In genomic region chr1:205326812-205327466, GRCh38 we compare ENCODE assay signal across 1 cellular context.
TF ChIP-seq lines count a peak whose summit lies in the region.

No MANE protein-coding gene starts in this region.

TF ChIP-seq in K562, 482 proteins besides CTCF, POLR2A, EP300 and RAD21 (continued from another document and continues in another):
- no peak for TF ChIP-seq USF2 (CRISPR knock-in tag; IDR thresholded peaks at IDR 0.05)
- no peak for TF ChIP-seq RBFOX2 (IDR thresholded peaks at IDR 0.05; ENCODE audit: low read depth, low read length)
- no peak for TF ChIP-seq U2AF2 (optimal IDR thresholded peaks at IDR 0.05; ENCODE audit: low read depth, low read length)
- no peak for TF ChIP-seq ZNF239 (CRISPR knock-in tag; IDR thresholded peaks at IDR 0.05)
- no peak for TF ChIP-seq DACH1 (IDR thresholded peaks at IDR 0.05; ENCODE audit: partially characterized antibody)
- no peak for TF ChIP-seq KAT7 (CRISPR knock-in tag; IDR thresholded peaks at IDR 0.05; ENCODE audit: borderline replicate concordance)
- TF ChIP-seq PYGO2 (tag; IDR thresholded peaks at IDR 0.05): no peak
- TF ChIP-seq ESRRB (CRISPR knock-in tag; IDR thresholded peaks at IDR 0.05; ENCODE audit: borderline replicate concordance): no peak
- TF ChIP-seq, protein P1, sequence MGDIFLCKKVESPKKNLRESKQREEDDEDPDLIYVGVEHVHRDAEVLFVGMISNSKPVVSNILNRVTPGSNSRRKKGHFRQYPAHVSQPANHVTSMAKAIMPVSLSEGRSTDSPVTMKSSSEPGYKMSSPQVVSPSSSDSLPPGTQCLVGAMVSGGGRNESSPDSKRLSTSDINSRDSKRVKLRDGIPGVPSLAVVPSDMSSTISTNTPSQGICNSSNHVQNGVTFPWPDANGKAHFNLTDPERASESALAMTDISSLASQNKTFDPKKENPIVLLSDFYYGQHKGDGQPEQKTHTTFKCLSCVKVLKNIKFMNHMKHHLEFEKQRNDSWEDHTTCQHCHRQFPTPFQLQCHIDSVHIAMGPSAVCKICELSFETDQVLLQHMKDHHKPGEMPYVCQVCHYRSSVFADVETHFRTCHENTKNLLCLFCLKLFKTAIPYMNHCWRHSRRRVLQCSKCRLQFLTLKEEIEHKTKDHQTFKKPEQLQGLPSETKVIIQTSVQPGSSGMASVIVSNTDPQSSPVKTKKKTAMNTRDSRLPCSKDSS (IDR thresholded peaks at IDR 0.05; ENCODE audit: low read depth, partially characterized antibody): no peak
- TF ChIP-seq PHF21A (IDR thresholded peaks at IDR 0.05; ENCODE audit: borderline replicate concordance, low read depth): no peak
- TF ChIP-seq UBTF (IDR thresholded peaks at IDR 0.05; ENCODE audit: borderline replicate concordance in 1 of 2, low read depth in 2 of 2, low read length in 2 of 2): no peak
- no peak for TF ChIP-seq TAF9B (IDR thresholded peaks at IDR 0.05; ENCODE audit: partially characterized antibody)
- TF ChIP-seq MYC (IDR thresholded peaks at IDR 0.05; ENCODE audit: low read depth, low read length): 0 out of 2 replicates have a peak, but pooled peaks have one; percentile 27
- no peak for TF ChIP-seq MYC (CRISPR knock-in tag; IDR thresholded peaks at IDR 0.05; ENCODE audit: borderline replicate concordance, low read depth)
- peak; percentile 55; the same call in 1 of the 2 replicates for TF ChIP-seq CXXC5 (CRISPR knock-in tag; IDR thresholded peaks at IDR 0.05)
- no peak for TF ChIP-seq STAT6 (CRISPR knock-in tag; IDR thresholded peaks at IDR 0.05)
- TF ChIP-seq, protein P2, sequence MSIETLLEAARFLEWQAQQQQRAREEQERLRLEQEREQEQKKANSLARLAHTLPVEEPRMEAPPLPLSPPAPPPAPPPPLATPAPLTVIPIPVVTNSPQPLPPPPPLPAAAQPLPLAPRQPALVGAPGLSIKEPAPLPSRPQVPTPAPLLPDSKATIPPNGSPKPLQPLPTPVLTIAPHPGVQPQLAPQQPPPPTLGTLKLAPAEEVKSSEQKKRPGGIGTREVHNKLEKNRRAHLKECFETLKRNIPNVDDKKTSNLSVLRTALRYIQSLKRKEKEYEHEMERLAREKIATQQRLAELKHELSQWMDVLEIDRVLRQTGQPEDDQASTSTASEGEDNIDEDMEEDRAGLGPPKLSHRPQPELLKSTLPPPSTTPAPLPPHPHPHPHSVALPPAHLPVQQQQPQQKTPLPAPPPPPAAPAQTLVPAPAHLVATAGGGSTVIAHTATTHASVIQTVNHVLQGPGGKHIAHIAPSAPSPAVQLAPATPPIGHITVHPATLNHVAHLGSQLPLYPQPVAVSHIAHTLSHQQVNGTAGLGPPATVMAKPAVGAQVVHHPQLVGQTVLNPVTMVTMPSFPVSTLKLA (conservative IDR thresholded peaks at IDR 0.05): no peak
- no peak for TF ChIP-seq PRDM10 (IDR thresholded peaks at IDR 0.05; ENCODE audit: partially characterized antibody)
- TF ChIP-seq CBX3 (IDR thresholded peaks at IDR 0.05; ENCODE audit: borderline replicate concordance in 1 of 2, low read length in 2 of 2): no peak
- peak; percentile 55; the same call in 1 of the 2 replicates for TF ChIP-seq ELF2 (CRISPR knock-in tag; IDR thresholded peaks at IDR 0.05)
- no peak for TF ChIP-seq GTF2B (IDR thresholded peaks at IDR 0.05; ENCODE audit: extremely low read depth, insufficient read length)
- no peak for TF ChIP-seq ZNF12 (CRISPR knock-in tag; IDR thresholded peaks at IDR 0.05)
- TF ChIP-seq NEUROD1 (IDR thresholded peaks at IDR 0.05; ENCODE audit: borderline replicate concordance, low read depth, low read length, partially characterized antibody): no peak
- TF ChIP-seq, protein P3, sequence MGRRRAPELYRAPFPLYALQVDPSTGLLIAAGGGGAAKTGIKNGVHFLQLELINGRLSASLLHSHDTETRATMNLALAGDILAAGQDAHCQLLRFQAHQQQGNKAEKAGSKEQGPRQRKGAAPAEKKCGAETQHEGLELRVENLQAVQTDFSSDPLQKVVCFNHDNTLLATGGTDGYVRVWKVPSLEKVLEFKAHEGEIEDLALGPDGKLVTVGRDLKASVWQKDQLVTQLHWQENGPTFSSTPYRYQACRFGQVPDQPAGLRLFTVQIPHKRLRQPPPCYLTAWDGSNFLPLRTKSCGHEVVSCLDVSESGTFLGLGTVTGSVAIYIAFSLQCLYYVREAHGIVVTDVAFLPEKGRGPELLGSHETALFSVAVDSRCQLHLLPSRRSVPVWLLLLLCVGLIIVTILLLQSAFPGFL (CRISPR knock-in tag; IDR thresholded peaks at IDR 0.05): no peak
- TF ChIP-seq ZBTB9 (CRISPR knock-in tag; IDR thresholded peaks at IDR 0.05): peak; percentile 51; the same call in 1 of the 2 replicates
- no peak for TF ChIP-seq L3MBTL2 (IDR thresholded peaks at IDR 0.05)
- peak; percentile 75 for TF ChIP-seq FOSL1 (tag; conservative IDR thresholded peaks at IDR 0.05)
- TF ChIP-seq, protein P4, sequence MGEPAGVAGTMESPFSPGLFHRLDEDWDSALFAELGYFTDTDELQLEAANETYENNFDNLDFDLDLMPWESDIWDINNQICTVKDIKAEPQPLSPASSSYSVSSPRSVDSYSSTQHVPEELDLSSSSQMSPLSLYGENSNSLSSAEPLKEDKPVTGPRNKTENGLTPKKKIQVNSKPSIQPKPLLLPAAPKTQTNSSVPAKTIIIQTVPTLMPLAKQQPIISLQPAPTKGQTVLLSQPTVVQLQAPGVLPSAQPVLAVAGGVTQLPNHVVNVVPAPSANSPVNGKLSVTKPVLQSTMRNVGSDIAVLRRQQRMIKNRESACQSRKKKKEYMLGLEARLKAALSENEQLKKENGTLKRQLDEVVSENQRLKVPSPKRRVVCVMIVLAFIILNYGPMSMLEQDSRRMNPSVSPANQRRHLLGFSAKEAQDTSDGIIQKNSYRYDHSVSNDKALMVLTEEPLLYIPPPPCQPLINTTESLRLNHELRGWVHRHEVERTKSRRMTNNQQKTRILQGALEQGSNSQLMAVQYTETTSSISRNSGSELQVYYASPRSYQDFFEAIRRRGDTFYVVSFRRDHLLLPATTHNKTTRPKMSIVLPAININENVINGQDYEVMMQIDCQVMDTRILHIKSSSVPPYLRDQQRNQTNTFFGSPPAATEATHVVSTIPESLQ (CRISPR knock-in tag; IDR thresholded peaks at IDR 0.05): no peak
- TF ChIP-seq NFYB (IDR thresholded peaks at IDR 0.05; ENCODE audit: extremely low read depth, insufficient read length): no peak
- no peak for TF ChIP-seq ZNF586 (CRISPR knock-in tag; conservative IDR thresholded peaks at IDR 0.05)
- TF ChIP-seq CGGBP1 (CRISPR knock-in tag; IDR thresholded peaks at IDR 0.05): no peak
- TF ChIP-seq, protein P5, sequence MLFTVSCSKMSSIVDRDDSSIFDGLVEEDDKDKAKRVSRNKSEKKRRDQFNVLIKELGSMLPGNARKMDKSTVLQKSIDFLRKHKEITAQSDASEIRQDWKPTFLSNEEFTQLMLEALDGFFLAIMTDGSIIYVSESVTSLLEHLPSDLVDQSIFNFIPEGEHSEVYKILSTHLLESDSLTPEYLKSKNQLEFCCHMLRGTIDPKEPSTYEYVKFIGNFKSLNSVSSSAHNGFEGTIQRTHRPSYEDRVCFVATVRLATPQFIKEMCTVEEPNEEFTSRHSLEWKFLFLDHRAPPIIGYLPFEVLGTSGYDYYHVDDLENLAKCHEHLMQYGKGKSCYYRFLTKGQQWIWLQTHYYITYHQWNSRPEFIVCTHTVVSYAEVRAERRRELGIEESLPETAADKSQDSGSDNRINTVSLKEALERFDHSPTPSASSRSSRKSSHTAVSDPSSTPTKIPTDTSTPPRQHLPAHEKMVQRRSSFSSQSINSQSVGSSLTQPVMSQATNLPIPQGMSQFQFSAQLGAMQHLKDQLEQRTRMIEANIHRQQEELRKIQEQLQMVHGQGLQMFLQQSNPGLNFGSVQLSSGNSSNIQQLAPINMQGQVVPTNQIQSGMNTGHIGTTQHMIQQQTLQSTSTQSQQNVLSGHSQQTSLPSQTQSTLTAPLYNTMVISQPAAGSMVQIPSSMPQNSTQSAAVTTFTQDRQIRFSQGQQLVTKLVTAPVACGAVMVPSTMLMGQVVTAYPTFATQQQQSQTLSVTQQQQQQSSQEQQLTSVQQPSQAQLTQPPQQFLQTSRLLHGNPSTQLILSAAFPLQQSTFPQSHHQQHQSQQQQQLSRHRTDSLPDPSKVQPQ (CRISPR knock-in tag; IDR thresholded peaks at IDR 0.05; ENCODE audit: borderline replicate concordance): no peak
- no peak for TF ChIP-seq NR2C2 (CRISPR knock-in tag; IDR thresholded peaks at IDR 0.05)
- peak; percentile 38; the same call in 1 of the 2 replicates for TF ChIP-seq NR2C2 (tag; IDR thresholded peaks at IDR 0.05)
- TF ChIP-seq CHD1 (IDR thresholded peaks at IDR 0.05; ENCODE audit: low read length): no peak
- TF ChIP-seq ZNF146 (CRISPR knock-in tag; IDR thresholded peaks at IDR 0.05; ENCODE audit: unreplicated experiment): no peak
- no peak for TF ChIP-seq ZNF76 (CRISPR knock-in tag; IDR thresholded peaks at IDR 0.05; ENCODE audit: borderline replicate concordance)
